ENCODE assay signal across 34 cellular contexts in the genomic region with DNA sequence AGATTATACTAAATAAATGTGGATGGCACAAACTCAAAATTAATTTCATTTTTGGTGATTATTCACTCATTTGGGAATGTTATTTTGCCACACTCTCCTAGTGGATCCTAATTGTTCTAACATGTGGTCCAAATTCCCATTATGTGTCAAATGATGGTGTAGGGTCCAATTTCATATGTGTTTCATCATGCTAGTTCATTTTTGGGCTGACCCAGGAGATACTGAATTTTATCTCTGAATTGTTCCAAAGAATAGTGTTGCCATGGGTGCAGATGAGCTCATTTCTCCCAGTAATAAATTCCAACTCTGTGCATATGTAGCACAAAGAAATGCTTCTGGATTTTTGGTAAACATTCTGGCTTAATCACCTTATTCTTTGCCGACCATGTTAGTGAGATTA.
"Had no signal": no experiment of that assay in that cellular context is flagged by ENCODE, and none has a peak within 500 bp of the region (broad histone marks: within the 10 kb centered on the region; RNA-seq: fewer than 3 reads in every experiment).

No MANE protein-coding gene starts in this region.

- H3K36me3 ChIP-seq: adrenal gland, brain microvascular endothelial cell, breast epithelium had no signal

- H3K27me3 ChIP-seq: adrenal gland, body of pancreas, brain microvascular endothelial cell, breast epithelium had no signal

- H3K4me1 ChIP-seq: adrenal gland, breast epithelium had no signal

- H3K27ac ChIP-seq: adrenal gland, body of pancreas, brain microvascular endothelial cell, breast epithelium, VCaP had no signal

- FAIRE-seq: astrocyte, TTC549 had no signal

- H3K9me3 ChIP-seq: adrenal gland, body of pancreas, breast epithelium had no signal

- H3K4me3 ChIP-seq: adrenal gland, body of pancreas, breast epithelium had no signal

- DNase-seq: activated B cell treated with CpG ODN at 0.5 μM for 24 hours; activated CD4-positive, alpha-beta memory T cell treated with anti-CD3 and anti-CD28 coated beads for 36 hours; activated CD4-positive, alpha-beta T cell treated with anti-CD3 and anti-CD28 coated beads for 4 hours; activated CD4-positive, alpha-beta T cell treated with anti-CD3 and anti-CD28 coated beads, Interleukin-2, amount 10 ng/mL, durations not matched to agents 24 days and 14 days; activated CD4-positive, alpha-beta T cell treated with anti-CD3 and anti-CD28 coated beads, Interleukin-2, amount 50 U/mL, for 1 hour; activated CD4-positive, alpha-beta T cell treated with anti-CD3 and anti-CD28 coated beads, Interleukin-2, amount 50 U/mL, for 4 hours; activated CD4-positive, CD25-positive, alpha-beta regulatory T cell treated with anti-CD3 and anti-CD28 coated beads, Interleukin-2, amount 50 U/mL, for 72 hours; activated CD8-positive, alpha-beta memory T cell treated with anti-CD3 and anti-CD28 coated beads, Interleukin-2, amount 50 U/mL, for 4 hours; activated CD8-positive, alpha-beta T cell treated with anti-CD3 and anti-CD28 coated beads for 36 hours; activated effector memory CD4-positive, alpha-beta T cell treated with anti-CD3 and anti-CD28 coated beads, Interleukin-2, amount 50 U/mL, for 16 hours; activated gamma-delta T cell treated with Interleukin-2 at 50 U/mL for 16 hours; activated naive CD4-positive, alpha-beta T cell; activated naive CD4-positive, alpha-beta T cell treated with anti-CD3 and anti-CD28 coated beads for 36 hours; activated naive CD4-positive, alpha-beta T cell treated with anti-CD3 and anti-CD28 coated beads, Interleukin-2, amount 50 U/mL, for 16 hours; activated naive CD8-positive, alpha-beta T cell treated with anti-CD3 and anti-CD28 coated beads for 36 hours; activated T-cell treated with anti-CD3 and anti-CD28 coated beads for 4 hours; activated T-cell treated with anti-CD3 and anti-CD28 coated beads, Interleukin-2, amount 50 U/mL, for 1 hour; activated T-cell treated with anti-CD3 and anti-CD28 coated beads, Interleukin-2, amount 50 U/mL, for 4 hours; activated T-cell treated with anti-CD3 and anti-CD28 coated beads, Interleukin-2, amount 50 U/mL, for 72 hours; adrenal gland; amniotic stem cell; aorta; body of pancreas; brain microvascular endothelial cell; central memory CD4-positive, alpha-beta T cell; T-helper 1 cell; T-helper 2 cell; T-helper 9 cell had no signal

- ATAC-seq: activated CD8-positive, alpha-beta T cell treated with anti-CD3 and anti-CD28 coated beads for 36 hours; activated naive CD4-positive, alpha-beta T cell treated with anti-CD3 and anti-CD28 coated beads, Interleukin-2, amount 50 U/mL, for 72 hours; activated T-cell treated with anti-CD3 and anti-CD28 coated beads, Interleukin-2, amount 50 U/mL, for 4 hours; activated T-cell treated with anti-CD3 and anti-CD28 coated beads, Interleukin-2, amount 50 U/mL, for 72 hours; activated T-helper 17 cell treated with anti-CD3 and anti-CD28 coated beads, Interleukin-2, amount 50 U/mL, for 72 hours; body of pancreas had no signal
